Comparison of ENCODE assay signal across 9 cellular contexts in the genomic region with DNA sequence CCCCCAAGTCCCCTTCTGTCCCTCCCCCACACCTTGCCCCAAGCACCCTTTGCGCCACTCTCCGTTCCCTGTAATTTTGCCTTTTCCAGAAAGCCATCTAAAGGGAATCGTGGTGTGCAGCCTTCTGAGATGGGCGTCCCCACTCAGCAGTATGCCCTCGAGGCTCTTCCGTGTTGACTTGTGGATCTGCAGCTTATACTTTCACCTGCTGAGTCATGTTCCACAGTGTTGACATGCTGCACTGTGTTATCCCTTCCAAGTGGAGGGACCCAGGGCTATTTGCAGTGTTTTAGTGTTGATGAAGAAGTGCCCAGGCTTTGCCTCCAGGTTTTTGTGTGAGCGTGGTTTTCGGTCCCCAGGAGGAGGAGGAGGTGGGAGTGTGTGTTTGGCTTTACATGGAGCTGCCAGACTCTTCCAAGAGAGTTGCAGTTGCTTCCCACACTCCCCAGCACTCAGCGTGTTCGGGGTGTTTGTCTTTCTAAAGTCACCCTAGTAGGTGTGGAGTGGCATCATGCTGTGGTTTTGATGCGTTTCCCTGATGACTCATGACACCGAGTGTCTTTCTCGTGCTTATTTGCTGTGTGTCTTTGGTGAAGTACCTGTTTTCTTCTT. TPM values are rescaled to one million over a fixed set of nuclear protein-coding genes. Genes with fewer than 3 reads are reported as not detected.
DNase-seq lines count a peak whose midpoint lies in the region; TF ChIP-seq lines count a peak whose summit lies in the region.
"Had no signal": no experiment of that assay in that cellular context is flagged by ENCODE, and none has a peak within 500 bp of the region (broad histone marks: within the 10 kb centered on the region; RNA-seq: fewer than 3 reads in every experiment).

No MANE protein-coding gene starts in this region.

- no peak overlapping the region for H3K27ac ChIP-seq in CD4-positive, alpha-beta memory T cell (ENCODE audit: low read depth, low read length)
- H3K27ac ChIP-seq in OCI-LY1 (ENCODE audit: low read depth, low read length, poor library complexity, severe bottlenecking) (peak overlapping the region; percentile 98), osteoblast (ENCODE audit: low read depth, low read length) (peak overlapping the region; percentile 9), Peyer's patch (no peak overlapping the region)

- H3K9ac ChIP-seq in OCI-LY1 (ENCODE audit: low read length) = no peak overlapping the region; the same call in 1 of the 2 replicates

- no peaks in the 10 kb centered on the region for H3K9me3 ChIP-seq in CD4-positive, alpha-beta memory T cell (ENCODE audit: control insufficient read depth in 1 of 2, low read length in 2 of 2)
- H3K9me3 ChIP-seq in OCI-LY1 (ENCODE audit: low read length) (no peaks in the 10 kb centered on the region), osteoblast (ENCODE audit: low read depth, low read length) (no peaks in the 10 kb centered on the region), Peyer's patch (no peaks in the 10 kb centered on the region)

- no peaks in the 10 kb centered on the region for H3F3A ChIP-seq in OCI-LY1 (ENCODE audit: insufficient read depth, low read length)

- intact Hi-C loops in CD4-positive, alpha-beta memory T cell (cut with micrococcal nuclease) = no loop called here

- H3K4me1 Mint-ChIP-seq in CD4-positive, alpha-beta memory T cell = peaks cover 15 to 36% (median 19%) of the 10 kb centered on the region in 4 donors
- H3K4me1 Mint-ChIP-seq in activated naive CD4-positive, alpha-beta T cell treated with anti-CD3 and anti-CD28 coated beads, Interleukin-2, amount 10 ng/mL, durations not matched to agents 7 days and 5 days = peaks cover 30% of the 10 kb centered on the region

- POLR2A ChIA-PET in CD4-positive, alpha-beta memory T cell (lab: Charles Lee; ENCODE audit: partially characterized antibody) = interaction anchor here (0.8 kb wide), 1 partner anchor 33 kb away, joined by 3 read pairs; no protein-coding TSS in a partner anchor

- TF ChIP-seq CTCF in OCI-LY1 (IDR thresholded peaks at IDR 0.05; ENCODE audit: low read length) = no peak
- TF ChIP-seq CTCF in osteoblast (IDR thresholded peaks at IDR 0.05; ENCODE audit: extremely low read depth, low read depth, low read length) = no peak
- no peak for TF ChIP-seq CTCF in Peyer's patch (IDR thresholded peaks at IDR 0.05)

- peak overlapping the region; percentile 15 to 97 (median 64) for H3K27ac Mint-ChIP-seq in CD4-positive, alpha-beta memory T cell
- peak overlapping the region; percentile 80 for H3K27ac Mint-ChIP-seq in activated naive CD4-positive, alpha-beta T cell treated with anti-CD3 and anti-CD28 coated beads, Interleukin-2, amount 10 ng/mL, durations not matched to agents 7 days and 5 days

- H4K20me1 ChIP-seq in OCI-LY1 (ENCODE audit: insufficient read depth, low read length) (no peaks in the 10 kb centered on the region), osteoblast (ENCODE audit: insufficient read depth, low read length) (peaks cover 34% of the 10 kb centered on the region)

- TF ChIP-seq POLR2A in Peyer's patch (IDR thresholded peaks at IDR 0.05) = no peak

- H3K36me3 Mint-ChIP-seq in CD4-positive, alpha-beta memory T cell = peaks cover 47 to 49% of the 10 kb centered on the region in 2 donors
- H3K36me3 Mint-ChIP-seq in activated naive CD4-positive, alpha-beta T cell treated with anti-CD3 and anti-CD28 coated beads, Interleukin-2, amount 10 ng/mL, durations not matched to agents 7 days and 5 days = peaks cover 49% of the 10 kb centered on the region

- no peaks in the 10 kb centered on the region for H3K9me3 Mint-ChIP-seq in CD4-positive, alpha-beta memory T cell
- H3K9me3 Mint-ChIP-seq in activated naive CD4-positive, alpha-beta T cell treated with anti-CD3 and anti-CD28 coated beads, Interleukin-2, amount 10 ng/mL, durations not matched to agents 7 days and 5 days = no peaks in the 10 kb centered on the region

- H3K27me3 Mint-ChIP-seq in CD4-positive, alpha-beta memory T cell = no peaks in the 10 kb centered on the region
- no peaks in the 10 kb centered on the region for H3K27me3 Mint-ChIP-seq in activated naive CD4-positive, alpha-beta T cell treated with anti-CD3 and anti-CD28 coated beads, Interleukin-2, amount 10 ng/mL, durations not matched to agents 7 days and 5 days

- DNase-seq in CD4-positive, alpha-beta memory T cell = peak in 3 of 5 donors; percentile 1 to 51 (median 12)
- DNase-seq in activated naive CD4-positive, alpha-beta T cell treated with anti-CD3 and anti-CD28 coated beads, Interleukin-2, amount 10 ng/mL, durations not matched to agents 7 days and 5 days = peak; percentile 57
- peak; percentile 77 for DNase-seq in osteoblast (ENCODE audit: insufficient read length, low spot score, missing footprints)
- no peak for DNase-seq in NCI-H510A (lab: John Stamatoyannopoulos, UW)
- DNase-seq in Peyer's patch = no peak
- no peak for DNase-seq in midbrain (lab: John Stamatoyannopoulos, UW)
- no peak for DNase-seq in DMS114 treated with DMSO at 0.1 percent for 48 hours (lab: John Stamatoyannopoulos, UW; ENCODE audit: unreplicated experiment)

- H3K9me2 ChIP-seq in OCI-LY1 (ENCODE audit: low read depth, low read length) = no peaks in the 10 kb centered on the region

- CTCF ChIA-PET in CD4-positive, alpha-beta memory T cell (lab: Charles Lee; ENCODE audit: partially characterized antibody) = no interaction called here
- CTCF ChIA-PET in activated naive CD4-positive, alpha-beta T cell treated with anti-CD3 and anti-CD28 coated beads, Interleukin-2, amount 10 ng/mL, durations not matched to agents 7 days and 5 days (lab: Charles Lee) = no interaction called here

- peaks cover 14% of the 10 kb centered on the region for H3K4me1 ChIP-seq in CD4-positive, alpha-beta memory T cell (ENCODE audit: insufficient read depth, low read length)
- H3K4me1 ChIP-seq in OCI-LY1 (ENCODE audit: insufficient read depth, low read length, severe bottlenecking) (peaks cover 39% of the 10 kb centered on the region), osteoblast (ENCODE audit: insufficient read depth, low read length) (peaks cover 7% of the 10 kb centered on the region), Peyer's patch (no peaks in the 10 kb centered on the region)

- H3K4me3 ChIP-seq in CD4-positive, alpha-beta memory T cell (ENCODE audit: low read length in 2 of 2) = no peak overlapping the region
- H3K4me3 ChIP-seq in OCI-LY1 (ENCODE audit: low read depth, low read length, poor library complexity, severe bottlenecking) (no peak overlapping the region), osteoblast (ENCODE audit: insufficient read depth, low read length) (no peak overlapping the region), Peyer's patch (no peak overlapping the region)
- H3K4me3 ChIP-seq: GM12878 had no signal

- peaks cover 30% of the 10 kb centered on the region for H3K36me3 ChIP-seq in CD4-positive, alpha-beta memory T cell (ENCODE audit: insufficient read depth, low read length)
- H3K36me3 ChIP-seq in OCI-LY1 (ENCODE audit: insufficient read depth, low read length) = peaks cover 71% of the 10 kb centered on the region
- H3K36me3 ChIP-seq in osteoblast (ENCODE audit: insufficient read depth, low read length) = peaks cover 33% of the 10 kb centered on the region
- peaks cover 0 to 48% (median 0%) of the 10 kb centered on the region in 3 donors for H3K36me3 ChIP-seq in Peyer's patch

- no peaks in the 10 kb centered on the region for H3K79me2 ChIP-seq in OCI-LY1 (ENCODE audit: insufficient read depth, low read length)
- peaks cover 39% of the 10 kb centered on the region for H3K79me2 ChIP-seq in osteoblast (ENCODE audit: insufficient read depth, low read length)

- peak overlapping the region; percentile 4; the same call in 1 of the 2 replicates for H3K4me2 ChIP-seq in OCI-LY1 (ENCODE audit: low read length)
- peak overlapping the region; percentile 8 for H3K4me2 ChIP-seq in osteoblast (ENCODE audit: insufficient read depth, low read length)

- no peak overlapping the region for H2AFZ ChIP-seq in OCI-LY1 (ENCODE audit: low read length)
- no peak overlapping the region for H2AFZ ChIP-seq in osteoblast (ENCODE audit: low read length)

- H3K4me3 Mint-ChIP-seq in CD4-positive, alpha-beta memory T cell = peak overlapping the region in 1 of 8 donors; percentile 45
- H3K4me3 Mint-ChIP-seq in activated naive CD4-positive, alpha-beta T cell treated with anti-CD3 and anti-CD28 coated beads, Interleukin-2, amount 10 ng/mL, durations not matched to agents 7 days and 5 days = no peak overlapping the region

- no peaks in the 10 kb centered on the region for H3K27me3 ChIP-seq in CD4-positive, alpha-beta memory T cell (ENCODE audit: insufficient read depth, low read length)
- H3K27me3 ChIP-seq in OCI-LY1 (ENCODE audit: insufficient read depth, low read length) = no peaks in the 10 kb centered on the region
- H3K27me3 ChIP-seq in osteoblast (ENCODE audit: insufficient read depth, low read length) = no peaks in the 10 kb centered on the region
- no peaks in the 10 kb centered on the region for H3K27me3 ChIP-seq in Peyer's patch

RNA-seq across cellular contexts. Expression of gene JPT2, which starts 32.1 kb away (rescaled TPM):
- 10 to 100 TPM; 38.1 to 43.1 TPM for total RNA-seq in CD4-positive, alpha-beta memory T cell
- polyA plus RNA-seq in CD4-positive, alpha-beta memory T cell = 10 to 100 TPM in 1 of 2 donors, 1 to 10 TPM in 1; 4.8 to 10.7 TPM
- 22.8 and 26.2 TPM in 2 replicates for total RNA-seq in osteoblast
- 10 to 100 TPM; 22.7 to 32.3 (median 25.0) TPM for total RNA-seq in Peyer's patch

RNA-seq across cellular contexts. Expression of gene CRAMP1, which starts 33.9 kb away (rescaled TPM):
- total RNA-seq in CD4-positive, alpha-beta memory T cell = 10 to 100 TPM; 27.3 to 33.8 TPM
- 1 to 10 TPM in 1 of 2 donors, under 1 TPM in 1; 0.55 to 5.1 TPM for polyA plus RNA-seq in CD4-positive, alpha-beta memory T cell
- total RNA-seq in osteoblast = 9.7 and 11.2 TPM in 2 replicates
- 10 to 100 TPM; 16.5 to 37.1 (median 20.0) TPM for total RNA-seq in Peyer's patch

RNA-seq across cellular contexts. Expression of gene IFT140, which starts 34.1 kb away (rescaled TPM):
- 1 to 10 TPM; 5.5 to 7.3 TPM for total RNA-seq in CD4-positive, alpha-beta memory T cell
- polyA plus RNA-seq in CD4-positive, alpha-beta memory T cell = 1 to 10 TPM; 3.3 to 3.8 TPM
- total RNA-seq in osteoblast (37.1 and 38.0 TPM in 2 replicates), Peyer's patch (10 to 100 TPM in 3 of 4 donors, 1 to 10 TPM in 1; 7.5 to 21.6 (median 18.4) TPM)

RNA-seq across cellular contexts. Expression of gene MAPK8IP3, which starts 60.0 kb away (rescaled TPM):
- 100 to 1,000 TPM; 238 to 248 TPM for total RNA-seq in CD4-positive, alpha-beta memory T cell
- polyA plus RNA-seq in CD4-positive, alpha-beta memory T cell = 1 to 10 TPM in 1 of 2 donors, under 1 TPM in 1; 0.86 to 4.6 TPM
- total RNA-seq in osteoblast (64.1 and 71.0 TPM in 2 replicates), Peyer's patch (100 to 1,000 TPM in 3 of 4 donors, 10 to 100 TPM in 1; 78.1 to 456 (median 193) TPM)

Comparison
In these comparisons a context has a peak if more than half of its experiments do, and no peak if none do; other contexts are left out.
1. DNase-seq: peak in CD4-positive, alpha-beta memory T cell (3 of 5), activated naive CD4-positive, alpha-beta T cell treated with anti-CD3 and anti-CD28 coated beads, Interleukin-2, amount 10 ng/mL, durations not matched to agents 7 days and 5 days (single experiment) and osteoblast (single experiment); none in NCI-H510A (single experiment), Peyer's patch (0 of 3), midbrain (single experiment) and DMS114 treated with DMSO at 0.1 percent for 48 hours (single experiment).
2. H3K27ac ChIP-seq: peak in OCI-LY1 (single experiment) and osteoblast (single experiment); none in CD4-positive, alpha-beta memory T cell (single experiment) and Peyer's patch (0 of 4).